Comparison of ENCODE assay signal across 8 cellular contexts in genomic region chr6:20402181-20403079, GRCh38. TPM values are rescaled to one million over a fixed set of nuclear protein-coding genes. Genes with fewer than 3 reads are reported as not detected.
A peak's percentile ranks its signal among the peaks of the same experiment; 100 is the strongest.
DNase-seq lines count a peak whose midpoint lies in the region; ATAC-seq and TF ChIP-seq lines count a peak whose summit lies in the region.

No MANE protein-coding gene starts in this region.

- H3K27ac ChIP-seq in IMR-90 (ENCODE audit: insufficient read depth, low read length): peak overlapping the region; percentile 84
- peak overlapping the region; percentile 95 to 96 for H3K27ac ChIP-seq in right atrium auricular region

- no peak overlapping the region for H3K14ac ChIP-seq in IMR-90 (replicated peaks; ENCODE audit: low read depth, low read length)

- H2AK5ac ChIP-seq in IMR-90 (ENCODE audit: low read depth, low read length): peak overlapping the region; percentile 27; the same call in 1 of the 2 replicates

- no TSS peak for BruUV-seq in IMR-90 (replicated peaks; lab: Mats Ljungman, UMichigan)

- 0% methylated on average over 2 of the region's 83 CpGs; no CpG with 5 or more reads in 1 of the 2 experiments for WGBS in IMR-90 (ENCODE audit: extremely low coverage in 2 of 2, insufficient read length in 1 of 2), 2 experiments

- peak overlapping the region; percentile 86 for H3K4me3 ChIP-seq in IMR-90 (ENCODE audit: insufficient read depth, low read depth, low read length)
- peak overlapping the region; percentile 85 for H3K4me3 ChIP-seq in adipocyte (ENCODE audit: low read length)
- peak overlapping the region; percentile 82 to 91 for H3K4me3 ChIP-seq in right atrium auricular region

- TF ChIP-seq RAD21 in IMR-90 (IDR thresholded peaks at IDR 0.05; ENCODE audit: low read length): no peak

- peak overlapping the region; percentile 49; the same call in 1 of the 2 replicates for H3K56ac ChIP-seq in IMR-90 (ENCODE audit: extremely low read depth, insufficient read depth, low read length)

- dilution Hi-C loops in IMR-90 (cut with HindIII; ENCODE audit: low sequenced_read_pairs, unreplicated experiment): no loop called here

- peak overlapping the region; percentile 69 for H3K4ac ChIP-seq in IMR-90 (ENCODE audit: low read depth, low read length)

- no peaks in the 10 kb centered on the region for H3K9me3 ChIP-seq in IMR-90 (ENCODE audit: control insufficient read depth, insufficient read depth, low read length)
- no peaks in the 10 kb centered on the region for H3K9me3 ChIP-seq in adipocyte (ENCODE audit: control insufficient read depth, low read length)
- no peaks in the 10 kb centered on the region for H3K9me3 ChIP-seq in right atrium auricular region

- H4K5ac ChIP-seq in IMR-90 (ENCODE audit: low read depth, low read length): peak overlapping the region; percentile 57; the same call in 1 of the 2 replicates

- H4K91ac ChIP-seq in IMR-90 (ENCODE audit: insufficient read depth, low read depth, low read length): peak overlapping the region; percentile 65; the same call in 1 of the 2 replicates

- POLR2A ChIA-PET in IMR-90 (lab: Charles Lee; ENCODE audit: unreplicated experiment): interaction anchor here (0.6 to 0.7 kb wide), 3 partner anchors 25 to 30 kb away, joined by 4 to 5 read pairs (median 4); no protein-coding TSS in a partner anchor

- H3K23ac ChIP-seq in IMR-90 (ENCODE audit: low read depth, low read length): peak overlapping the region; percentile 74

- peak overlapping the region; percentile 91 for H2AK9ac ChIP-seq in IMR-90 (replicated peaks; ENCODE audit: low read depth, low read length, poor library complexity)

- peak overlapping the region; percentile 75 for H3K9ac ChIP-seq in IMR-90 (ENCODE audit: low read depth, low read length)
- H3K9ac ChIP-seq in adipocyte (ENCODE audit: low read length): peak overlapping the region; percentile 84

- H2BK120ac ChIP-seq in IMR-90 (ENCODE audit: low read depth, low read length): peak overlapping the region; percentile 32; the same call in 1 of the 2 replicates

- H3K4me1 ChIP-seq in IMR-90 (ENCODE audit: control insufficient read depth, insufficient read depth, low read length) (no peaks in the 10 kb centered on the region; the same call in 1 of the 2 replicates), adipocyte (ENCODE audit: control insufficient read depth, insufficient read depth, low read length) (peaks cover 10% of the 10 kb centered on the region), right atrium auricular region (peaks cover 0 to 9% of the 10 kb centered on the region in 2 donors)

- DNase-seq in DMS114 treated with DMSO at 0.1 percent for 48 hours (lab: John Stamatoyannopoulos, UW; ENCODE audit: unreplicated experiment) (peak; percentile 61), IMR-90 (no peak), adipocyte (ENCODE audit: low read depth) (peak; percentile 63), right atrium auricular region (ENCODE audit: low spot score) (no peak), putamen (ENCODE audit: low spot score) (peak; percentile 45)

- peak overlapping the region; percentile 60; the same call in 1 of the 2 replicates for H3K18ac ChIP-seq in IMR-90 (ENCODE audit: low read depth, low read length)

- peak overlapping the region; percentile 46 to 56; a peak in 2 of 4 replicates for H4K8ac ChIP-seq in IMR-90 (ENCODE audit: low read depth in 2 of 2, low read length in 2 of 2)

- CTCF ChIA-PET in IMR-90 (lab: Yijun Ruan, JAX): interaction anchor here (0.7 kb wide), 1 partner anchor 60 kb away, joined by 3 read pairs; no protein-coding TSS in a partner anchor

- TF ChIP-seq POLR2A in IMR-90 (IDR thresholded peaks at IDR 0.05; ENCODE audit: low read depth, low read length): no peak; the same call in 1 of the 2 replicates

- peak overlapping the region; percentile 98 for H2BK5ac ChIP-seq in IMR-90 (ENCODE audit: low read depth, low read length, poor library complexity, severe bottlenecking)

- ATAC-seq in IMR-90 (ENCODE audit: low read depth): peak; percentile 15
- peak; percentile 0; the same call in 2 of the 3 replicates for ATAC-seq in SK-N-SH treated with all-trans-retinoic acid at 6 μM for 48 hours
- ATAC-seq in HG03469 (IDR thresholded peaks at IDR 0.05; ENCODE audit: unreplicated experiment): no peak
- ATAC-seq in HG03045 (IDR thresholded peaks at IDR 0.05; ENCODE audit: unreplicated experiment): no peak

- in situ Hi-C loops in IMR-90 (cut with MboI; ENCODE audit: low sequenced_read_pairs): loop anchor here (10.0 kb wide), 1 partner anchor 122 kb away; no protein-coding TSS in a partner anchor

- no peak for TF ChIP-seq CTCF in IMR-90 (conservative IDR thresholded peaks at IDR 0.05; ENCODE audit: low read depth, low read length)
- no peak for TF ChIP-seq CTCF in right atrium auricular region (IDR thresholded peaks at IDR 0.05)

- H3K27me3 ChIP-seq in IMR-90 (ENCODE audit: control insufficient read depth, insufficient read depth, low read length) (no peaks in the 10 kb centered on the region), adipocyte (replicated peaks; ENCODE audit: control insufficient read depth, insufficient read depth, low read length) (no peaks in the 10 kb centered on the region), right atrium auricular region (no peaks in the 10 kb centered on the region)

- peak overlapping the region; percentile 60 for H3K4me2 ChIP-seq in IMR-90 (ENCODE audit: low read depth, low read length)

- peak overlapping the region; percentile 87 for H2AFZ ChIP-seq in IMR-90 (replicated peaks; ENCODE audit: low read length, poor library complexity)

- H3K79me1 ChIP-seq in IMR-90 (ENCODE audit: low read depth in 1 of 2, low read length in 2 of 2): peaks cover 0 to 10% of the 10 kb centered on the region in 2 experiments; a peak in 2 of 4 replicates

- peaks cover 9% of the 10 kb centered on the region; the same call in 1 of the 2 replicates for H4K20me1 ChIP-seq in IMR-90 (ENCODE audit: insufficient read depth, low read length)

- H2BK15ac ChIP-seq in IMR-90 (ENCODE audit: low read depth, low read length): no peak overlapping the region

- peaks cover 3% of the 10 kb centered on the region; the same call in 1 of the 2 replicates for H3K9me1 ChIP-seq in IMR-90 (ENCODE audit: insufficient read depth, low read length)

- H3K36me3 ChIP-seq in IMR-90 (ENCODE audit: control insufficient read depth, insufficient read depth, low read length) (0 out of 2 replicates have a peak, but pooled peaks cover 2% of the 10 kb centered on the region), adipocyte (ENCODE audit: control insufficient read depth, insufficient read depth, low read length, severe bottlenecking) (peaks cover 7% of the 10 kb centered on the region), right atrium auricular region (no peaks in the 10 kb centered on the region)

- H2BK20ac ChIP-seq in IMR-90 (ENCODE audit: low read depth, low read length): no peak overlapping the region

- intact Hi-C loops in IMR-90 (cut with micrococcal nuclease): loop anchor here (5.0 kb wide), 3 partner anchors 310 to 1185 kb away; no protein-coding TSS in a partner anchor

TF ChIP-seq in IMR-90, 13 proteins besides CTCF, POLR2A, EP300 and RAD21:
- TF ChIP-seq MAZ (IDR thresholded peaks at IDR 0.05; ENCODE audit: borderline replicate concordance, low read depth, low read length): 0 out of 2 replicates have a peak, but pooled peaks have one; percentile 3
- no peak for TF ChIP-seq RFX5 (IDR thresholded peaks at IDR 0.05; ENCODE audit: low read depth, low read length)

TF ChIP-seq in SK-N-SH treated with all-trans-retinoic acid at 6 μM for 48 hours, 23 proteins besides CTCF, POLR2A, EP300 and RAD21 (continues in another document):
- TF ChIP-seq ARNTL (CRISPR knock-in tag; IDR thresholded peaks at IDR 0.05; ENCODE audit: borderline replicate concordance, low read depth) (no peak), SNAI2 (CRISPR knock-in tag; IDR thresholded peaks at IDR 0.05) (no peak), ESRRG (CRISPR knock-in tag; IDR thresholded peaks at IDR 0.05) (no peak), OSR1 (CRISPR knock-in tag; IDR thresholded peaks at IDR 0.05) (no peak), ZFP30 (CRISPR knock-in tag; IDR thresholded peaks at IDR 0.05) (no peak), ZC3H10 (CRISPR knock-in tag; IDR thresholded peaks at IDR 0.05) (no peak), PATZ1 (CRISPR knock-in tag; IDR thresholded peaks at IDR 0.05; ENCODE audit: borderline replicate concordance) (no peak), CREB5 (CRISPR knock-in tag; IDR thresholded peaks at IDR 0.05; ENCODE audit: low read depth) (no peak)

RNA-seq across cellular contexts. Expression of gene E2F3, which starts 0.8 kb away (rescaled TPM):
- total RNA-seq in IMR-90 (2012; rRNA removed) (2.3 and 3.3 TPM in 2 replicates), right atrium auricular region (1 to 10 TPM; 6.0 to 6.4 TPM)
- polyA plus RNA-seq in IMR-90 (2012; rRNA removed): 7.5 and 8.2 TPM in 2 replicates
- polyA plus RNA-seq in IMR-90 (2012; cell fraction: cytosol; rRNA removed): 2.1 and 4.1 TPM in 2 replicates
- 6.2 and 23.5 TPM in 2 replicates for polyA plus RNA-seq in IMR-90 (2012; cell fraction: nucleus; rRNA removed; ENCODE audit: low replicate concordance)

Comparison
In these comparisons a context has a peak if more than half of its experiments do, and no peak if none do; other contexts are left out.
1. DNase-seq: peak in DMS114 treated with DMSO at 0.1 percent for 48 hours (single experiment), adipocyte (single experiment) and putamen (single experiment); none in IMR-90 (single experiment) and right atrium auricular region (single experiment).
2. ATAC-seq: peak in IMR-90 (single experiment) and SK-N-SH treated with all-trans-retinoic acid at 6 μM for 48 hours (single experiment); none in HG03469 (single experiment) and HG03045 (single experiment).
3. Peak in every context shown above with its lines, with median percentiles within 50 percentile points of each other: H3K4me3 ChIP-seq.